In genomic region chr11:108748971-108749370, GRCh38 we compare ENCODE assay signal across 6 cellular contexts.
"Had no signal": no experiment of that assay in that cellular context is flagged by ENCODE, and none has a peak within 500 bp of the region (broad histone marks: within the 10 kb centered on the region; RNA-seq: fewer than 3 reads in every experiment).

No MANE protein-coding gene starts in this region.

- H3K27ac ChIP-seq: HL-60 had no signal

- H3K4me3 ChIP-seq: K562 had no signal

- ATAC-seq: HepG2, K562 had no signal

- DNase-seq: IMR-90, KBM-7, KG1 had no signal
